17 cellular contexts compared by ENCODE assay signal in the genomic region with DNA sequence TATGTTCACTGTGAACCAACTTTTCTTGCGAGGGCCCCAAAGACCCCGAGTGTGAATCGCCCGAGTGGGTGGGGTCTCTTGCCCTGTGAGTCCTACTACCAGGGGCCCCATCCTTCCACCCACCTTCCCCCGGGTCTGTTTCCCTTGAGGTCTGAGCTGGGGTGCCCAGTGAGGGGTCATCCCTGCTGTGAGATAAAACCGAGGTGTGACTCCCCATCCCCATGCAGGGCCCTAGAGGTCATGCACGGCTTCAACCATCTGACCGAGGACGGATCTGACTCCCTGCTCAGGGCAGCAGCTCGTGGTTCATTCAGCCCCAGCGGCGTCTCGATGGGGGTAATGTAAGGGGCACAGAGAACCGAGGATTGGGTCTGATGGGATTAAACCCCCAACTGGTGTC.
A peak's percentile ranks its signal among the peaks of the same experiment; 100 is the strongest.
DNase-seq lines count a peak whose midpoint lies in the region; ATAC-seq and TF ChIP-seq lines count a peak whose summit lies in the region.
"Had no signal": no experiment of that assay in that cellular context is flagged by ENCODE, and none has a peak within 500 bp of the region (broad histone marks: within the 10 kb centered on the region; RNA-seq: fewer than 3 reads in every experiment).

No MANE protein-coding gene starts in this region.

- H3K4me3 ChIP-seq in RWPE2 (ENCODE audit: severe bottlenecking): no peak overlapping the region
- no peak overlapping the region for H3K4me3 ChIP-seq in neuronal stem cell (ENCODE audit: low read length in 2 of 2)
- H3K4me3 ChIP-seq in upper lobe of right lung: no peak overlapping the region
- no peak overlapping the region for H3K4me3 ChIP-seq in adrenal gland
- H3K4me3 ChIP-seq: GM23338 had no signal

- H3K23ac ChIP-seq in neuronal stem cell (ENCODE audit: low read depth, low read length, poor library complexity): no peak overlapping the region

- H3K18ac ChIP-seq in neuronal stem cell (ENCODE audit: low read length): peak overlapping the region; percentile 48

- TF ChIP-seq CTCF in RWPE2 (IDR thresholded peaks at IDR 0.05; ENCODE audit: poor library complexity, severe bottlenecking): no peak
- no peak for TF ChIP-seq CTCF in upper lobe of right lung (IDR thresholded peaks at IDR 0.05)
- no peak for TF ChIP-seq CTCF in adrenal gland (IDR thresholded peaks at IDR 0.05)

- ATAC-seq in Right ventricle myocardium superior (ENCODE audit: poor library complexity) (no peak), RWPE2 (ENCODE audit: low read depth) (no peak), upper lobe of right lung (no peak)
- ATAC-seq: GM23338, HCT116 had no signal

- no peak overlapping the region for H3K9ac ChIP-seq in neuronal stem cell (ENCODE audit: low read depth, low read length, poor library complexity)

- H3K4me1 ChIP-seq in RWPE2 (ENCODE audit: insufficient read depth, poor library complexity, severe bottlenecking) (peaks cover 7% of the 10 kb centered on the region), neuronal stem cell (ENCODE audit: control insufficient read depth in 2 of 2, insufficient read depth in 1 of 2, low read depth in 1 of 2, low read length in 2 of 2) (no peaks in the 10 kb centered on the region), upper lobe of right lung (no peaks in the 10 kb centered on the region), adrenal gland (replicated peaks in 1 of 2) (no peaks in the 10 kb centered on the region)

- no peak overlapping the region for H2AFZ ChIP-seq in neuronal stem cell (ENCODE audit: low read length)
- H2AFZ ChIP-seq: GM23338 had no signal

- no peaks in the 10 kb centered on the region for H3K79me1 ChIP-seq in neuronal stem cell (ENCODE audit: low read depth, low read length)

- no peak for TF ChIP-seq POLR2A in adrenal gland (IDR thresholded peaks at IDR 0.05)

- H3K27ac ChIP-seq in RWPE2 (ENCODE audit: poor library complexity, severe bottlenecking) (no peak overlapping the region), neuronal stem cell (replicated peaks; ENCODE audit: low read length) (no peak overlapping the region), upper lobe of right lung (no peak overlapping the region), adrenal gland (no peak overlapping the region)

- H3K4ac ChIP-seq in neuronal stem cell (ENCODE audit: low read length): no peak overlapping the region

- H2BK120ac ChIP-seq in neuronal stem cell (ENCODE audit: low read depth, low read length): no peak overlapping the region

- DNase-seq in cardiac septum (ENCODE audit: low spot score): peak; percentile 58
- DNase-seq in Right ventricle myocardium superior: no peak
- DNase-seq in RWPE2 (ENCODE audit: low spot score): peak; percentile 82
- DNase-seq in neuronal stem cell (ENCODE audit: low spot score): no peak
- DNase-seq in upper lobe of right lung: peak; percentile 40
- no peak for DNase-seq in KG1 (lab: John Stamatoyannopoulos, UW)
- no peak for DNase-seq in adrenal gland
- DNase-seq: C1 segment of cervical spinal cord; Calu3; CD4-positive, alpha-beta memory T cell; COR-L47; DMS53; DMS79 treated with DMSO at 0.1 percent for 48 hours; GF-D8; H9 had no signal

- intact Hi-C loops in cardiac septum (cut with DNase I): no loop called here
- intact Hi-C loops in Right ventricle myocardium superior (cut with DNase I): no loop called here
- intact Hi-C loops in upper lobe of right lung (cut with DNase I): no loop called here
- intact Hi-C loops in adrenal gland (cut with DNase I): no loop called here

- no peaks in the 10 kb centered on the region for H3K27me3 ChIP-seq in RWPE2 (ENCODE audit: insufficient read depth, poor library complexity, severe bottlenecking)
- H3K27me3 ChIP-seq in neuronal stem cell (ENCODE audit: control insufficient read depth in 3 of 3, insufficient read depth in 3 of 3, low read depth in 1 of 3, low read length in 3 of 3): peaks cover 0 to 5% (median 0%) of the 10 kb centered on the region in 3 experiments
- peaks cover 14% of the 10 kb centered on the region for H3K27me3 ChIP-seq in upper lobe of right lung
- no peaks in the 10 kb centered on the region for H3K27me3 ChIP-seq in adrenal gland

- H3K14ac ChIP-seq in neuronal stem cell (ENCODE audit: low read length): peak overlapping the region; percentile 82

- no peaks in the 10 kb centered on the region for H3K36me3 ChIP-seq in RWPE2 (ENCODE audit: low read depth)
- H3K36me3 ChIP-seq in neuronal stem cell (replicated peaks in 1 of 2; ENCODE audit: control insufficient read depth in 2 of 2, insufficient read depth in 2 of 2, low read length in 2 of 2): no peaks in the 10 kb centered on the region
- H3K36me3 ChIP-seq in upper lobe of right lung: no peaks in the 10 kb centered on the region
- no peaks in the 10 kb centered on the region for H3K36me3 ChIP-seq in adrenal gland (replicated peaks in 1 of 2)

- H3K4me2 ChIP-seq in neuronal stem cell (ENCODE audit: insufficient read depth, low read length, poor library complexity, severe bottlenecking): no peak overlapping the region
- H3K4me2 ChIP-seq: GM23338 had no signal

- no peak overlapping the region for H2AK5ac ChIP-seq in neuronal stem cell (ENCODE audit: low read depth, low read length)

- H3K9me3 ChIP-seq in RWPE2 (ENCODE audit: severe bottlenecking) (no peaks in the 10 kb centered on the region), neuronal stem cell (replicated peaks in 1 of 2; ENCODE audit: control insufficient read depth in 2 of 2, insufficient read depth in 1 of 2, low read depth in 1 of 2, low read length in 2 of 2) (peaks cover 0 to 1% of the 10 kb centered on the region in 2 donors), upper lobe of right lung (no peaks in the 10 kb centered on the region), adrenal gland (replicated peaks in 1 of 3) (no peaks in the 10 kb centered on the region)

- H2BK12ac ChIP-seq in neuronal stem cell (ENCODE audit: low read length): no peak overlapping the region

- no peak overlapping the region for H4K8ac ChIP-seq in neuronal stem cell (ENCODE audit: low read depth, low read length)

- H2BK5ac ChIP-seq in neuronal stem cell (ENCODE audit: low read length): no peak overlapping the region

- no peak overlapping the region for H2BK15ac ChIP-seq in neuronal stem cell (ENCODE audit: low read length)

- WGBS in neuronal stem cell (ENCODE audit: extremely low coverage in 2 of 2, insufficient read length in 2 of 2, insufficient replicate concordance in 1 of 2), 2 donors: no CpG with 5 or more reads among the region's 14 CpGs
- WGBS in adrenal gland, 4 donors: 79 to 93% (median 85%) methylated on average over 2 to 14 of the region's 14 CpGs

- no peak overlapping the region for H4K91ac ChIP-seq in neuronal stem cell (ENCODE audit: low read depth, low read length, poor library complexity)

Comparison
In these comparisons a context has a peak if more than half of its experiments do, and no peak if none do; other contexts are left out.
1. DNase-seq: peak in cardiac septum (single experiment), RWPE2 (single experiment) and upper lobe of right lung (single experiment); none in Right ventricle myocardium superior (single experiment), neuronal stem cell (single experiment), KG1 (single experiment) and adrenal gland (0 of 7).